7 cellular contexts compared by ENCODE assay signal in the genomic region with DNA sequence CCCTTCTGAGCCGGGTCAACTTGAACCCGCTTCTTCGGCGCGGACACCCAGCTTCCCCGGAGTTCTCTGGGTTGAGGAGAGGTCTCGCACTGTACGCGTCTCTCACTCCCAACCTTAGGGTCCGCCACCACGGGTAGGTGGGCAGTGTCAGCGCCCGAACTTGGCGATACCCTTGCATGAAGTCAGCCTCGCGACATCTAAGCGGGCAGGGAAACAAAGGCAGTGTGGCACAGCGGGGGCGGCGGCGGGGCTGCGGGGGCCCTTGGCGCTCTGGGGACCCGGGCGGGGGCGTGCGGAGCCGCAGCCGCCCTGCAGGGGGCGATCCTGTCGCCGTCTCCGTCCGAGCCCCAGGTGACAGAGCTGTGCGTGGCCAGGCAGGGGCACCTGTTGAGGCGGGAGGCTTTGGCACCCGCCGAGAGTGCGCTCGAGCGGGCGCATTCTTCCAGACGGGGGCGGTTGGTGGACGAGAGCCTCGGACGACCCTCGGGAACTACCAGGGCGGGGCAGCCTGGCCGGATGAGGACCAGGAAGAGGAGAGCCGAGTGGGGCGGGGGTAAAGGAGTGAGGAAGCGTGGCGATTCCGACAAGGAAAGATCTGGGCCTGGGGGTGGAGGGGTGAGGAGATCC. TPM values are rescaled to one million over a fixed set of nuclear protein-coding genes. Genes with fewer than 3 reads are reported as not detected.
DNase-seq lines count a peak whose midpoint lies in the region; ATAC-seq and TF ChIP-seq lines count a peak whose summit lies in the region.

No MANE protein-coding gene starts in this region.

- H3K4me1 Mint-ChIP-seq in activated naive CD4-positive, alpha-beta T cell treated with anti-CD3 and anti-CD28 coated beads for 36 hours (ENCODE audit: low read depth): peaks cover 6% of the 10 kb centered on the region

- peaks cover 5 to 7% of the 10 kb centered on the region in 2 donors for H3K4me1 ChIP-seq in gastrocnemius medialis

- H3K4me3 Mint-ChIP-seq in activated naive CD4-positive, alpha-beta T cell treated with anti-CD3 and anti-CD28 coated beads for 36 hours: peak overlapping the region; percentile 63

- H3K9me3 Mint-ChIP-seq in activated naive CD4-positive, alpha-beta T cell treated with anti-CD3 and anti-CD28 coated beads for 36 hours: no peaks in the 10 kb centered on the region

- H3K27me3 ChIP-seq in gastrocnemius medialis: peaks cover 31 to 46% (median 41%) of the 10 kb centered on the region in 3 donors

- peaks cover 51% of the 10 kb centered on the region for H3K27me3 Mint-ChIP-seq in activated naive CD4-positive, alpha-beta T cell treated with anti-CD3 and anti-CD28 coated beads for 36 hours (ENCODE audit: low read depth)

- in situ Hi-C loops in gastrocnemius medialis (cut with MboI; ENCODE audit: low sequenced_read_pairs in 4 of 4): no loop called here

- peak overlapping the region; percentile 57 to 89 (median 60) for H3K4me3 ChIP-seq in gastrocnemius medialis

- TF ChIP-seq CTCF in GM12873 (IDR thresholded peaks at IDR 0.05; ENCODE audit: insufficient read depth, low read depth, low read length, missing control alignments): peak; percentile 70
- TF ChIP-seq CTCF in gastrocnemius medialis (IDR thresholded peaks at IDR 0.05 in 4 of 5, conservative IDR thresholded peaks at IDR 0.05 in 1 of 5): peak in 4 of 5 experiments; percentile 51 to 67 (median 57)

- no peaks in the 10 kb centered on the region for H3K36me3 ChIP-seq in gastrocnemius medialis

- no peak for TF ChIP-seq POLR2A in gastrocnemius medialis (IDR thresholded peaks at IDR 0.05)

- intact Hi-C loops in activated naive CD4-positive, alpha-beta T cell treated with anti-CD3 and anti-CD28 coated beads for 36 hours (cut with micrococcal nuclease): loop anchor here (1.0 to 2.0 kb wide), 3 partner anchors 138 to 313 kb away; a partner anchor contains a TSS
- intact Hi-C loops in left cardiac atrium (cut with DNase I) (loop anchor here in 1 of 2 donors (10.0 kb wide), 1 partner anchor 54 kb away; no protein-coding TSS in a partner anchor), gastrocnemius medialis (cut with DNase I; ENCODE audit: low total_unique reads) (loop anchor here (5.0 kb wide), 1 partner anchor 56 kb away; no protein-coding TSS in a partner anchor)

- H3K27ac Mint-ChIP-seq in activated naive CD4-positive, alpha-beta T cell treated with anti-CD3 and anti-CD28 coated beads for 36 hours: no peak overlapping the region

- H3K9me3 ChIP-seq in gastrocnemius medialis: no peaks in the 10 kb centered on the region

- H3K36me3 Mint-ChIP-seq in activated naive CD4-positive, alpha-beta T cell treated with anti-CD3 and anti-CD28 coated beads for 36 hours (ENCODE audit: low read depth): no peaks in the 10 kb centered on the region

- ATAC-seq in left cardiac atrium (peak; percentile 56 to 58), gastrocnemius medialis (no peak)

- peak; percentile 22 for DNase-seq in LoVo (ENCODE audit: low spot score)
- DNase-seq in activated naive CD4-positive, alpha-beta T cell treated with anti-CD3 and anti-CD28 coated beads for 36 hours: peak; percentile 60
- peak; percentile 43 for DNase-seq in left cardiac atrium
- DNase-seq in gastrocnemius medialis: no peak
- DNase-seq in A172 (ENCODE audit: low spot score): no peak
- no peak for DNase-seq in Kasumi-1 (lab: John Stamatoyannopoulos, UW)

- peak overlapping the region; percentile 24 to 56 (median 46) for H3K27ac ChIP-seq in gastrocnemius medialis

- CTCF ChIA-PET in activated naive CD4-positive, alpha-beta T cell treated with anti-CD3 and anti-CD28 coated beads for 36 hours (lab: Charles Lee): interaction anchor here (0.5 to 1.9 kb wide), 6 partner anchors 12 to 1140 kb away, joined by 3 to 7 read pairs (median 3); no protein-coding TSS in a partner anchor

RNA-seq across cellular contexts. Expression of a gene that starts 1.1 kb away (rescaled TPM):
- total RNA-seq in activated naive CD4-positive, alpha-beta T cell treated with anti-CD3 and anti-CD28 coated beads for 36 hours: under 1 TPM in 1 of 2 experiments, not detected in 1; 0.02 TPM
- 10 to 100 TPM; 28.8 to 50.0 TPM for total RNA-seq in left cardiac atrium
- total RNA-seq in gastrocnemius medialis: 1 to 10 TPM in 2 of 4 donors, under 1 TPM in 2; 0.15 to 2.7 (median 1.7) TPM
- 4.8 and 5.7 TPM in 2 replicates for total RNA-seq in A172 (2014; rRNA removed; shearing (Covaris generic))

Comparison
In these comparisons a context has a peak if more than half of its experiments do, and no peak if none do; other contexts are left out.
1. DNase-seq: peak in LoVo (single experiment), activated naive CD4-positive, alpha-beta T cell treated with anti-CD3 and anti-CD28 coated beads for 36 hours (single experiment) and left cardiac atrium (single experiment); none in gastrocnemius medialis (0 of 2), A172 (single experiment) and Kasumi-1 (0 of 2).
2. ATAC-seq: peak in left cardiac atrium (2 of 2); none in gastrocnemius medialis (0 of 2).